23 cellular contexts compared by ENCODE assay signal in genomic region chr4:117957570-117957969, GRCh38.
"Had no signal": no experiment of that assay in that cellular context is flagged by ENCODE, and none has a peak within 500 bp of the region (broad histone marks: within the 10 kb centered on the region; RNA-seq: fewer than 3 reads in every experiment).

No MANE protein-coding gene starts in this region.

- H3K36me3 ChIP-seq: left lung, right lobe of liver, tibial artery had no signal

- H3K36me3 Mint-ChIP-seq: activated naive CD8-positive, alpha-beta T cell treated with anti-CD3 and anti-CD28 coated beads for 36 hours; naive thymus-derived CD4-positive, alpha-beta T cell had no signal

- H3K9me3 Mint-ChIP-seq: activated naive CD8-positive, alpha-beta T cell treated with anti-CD3 and anti-CD28 coated beads for 36 hours; stimulated activated naive CD8-positive, alpha-beta T cell treated with anti-CD3 and anti-CD28 coated beads, Interleukin-15, Interleukin-2, amounts not matched to agents 100 ng/mL and 50 ng/mL, for 24 hours had no signal

- H3K27me3 ChIP-seq: left lung, right lobe of liver, tibial artery had no signal

- H3K4me3 Mint-ChIP-seq: activated B cell treated with CpG ODN at 0.5 μM for 24 hours; activated CD4-positive, alpha-beta T cell treated with anti-CD3 and anti-CD28 coated beads for 36 hours; activated naive CD8-positive, alpha-beta T cell treated with anti-CD3 and anti-CD28 coated beads for 36 hours; activated T-cell treated with anti-CD3 and anti-CD28 coated beads, Interleukin-2, amount 50 U/mL, for 4 hours; naive thymus-derived CD4-positive, alpha-beta T cell; neural crest cell; stimulated activated naive CD8-positive, alpha-beta T cell treated with anti-CD3 and anti-CD28 coated beads, Interleukin-15, Interleukin-2, amounts not matched to agents 100 ng/mL and 50 ng/mL, for 24 hours had no signal

- ATAC-seq: activated CD4-positive, alpha-beta T cell treated with anti-CD3 and anti-CD28 coated beads for 36 hours; activated T-cell treated with anti-CD3 and anti-CD28 coated beads, Interleukin-2, amount 50 U/mL, for 4 hours; esophagus mucosa; left lung; naive thymus-derived CD4-positive, alpha-beta T cell; right lobe of liver had no signal

- H3K4me3 ChIP-seq: left lung, right lobe of liver, skin epidermis, tibial artery had no signal

- H3K27ac Mint-ChIP-seq: activated B cell treated with CpG ODN at 0.5 μM for 24 hours; activated CD4-positive, alpha-beta T cell treated with anti-CD3 and anti-CD28 coated beads for 36 hours; activated naive CD8-positive, alpha-beta T cell treated with anti-CD3 and anti-CD28 coated beads for 36 hours; naive thymus-derived CD4-positive, alpha-beta T cell; stimulated activated naive CD8-positive, alpha-beta T cell treated with anti-CD3 and anti-CD28 coated beads, Interleukin-15, Interleukin-2, amounts not matched to agents 100 ng/mL and 50 ng/mL, for 24 hours had no signal

- H3K27ac ChIP-seq: left lung, right lobe of liver, skin epidermis, tibial artery had no signal

- H3K4me1 ChIP-seq: left lung, right lobe of liver, tibial artery had no signal

- H3K4me1 Mint-ChIP-seq: activated CD4-positive, alpha-beta T cell treated with anti-CD3 and anti-CD28 coated beads for 36 hours; activated naive CD8-positive, alpha-beta T cell treated with anti-CD3 and anti-CD28 coated beads for 36 hours; naive thymus-derived CD4-positive, alpha-beta T cell; neural crest cell had no signal

- H3K27me3 Mint-ChIP-seq: activated B cell treated with CpG ODN at 0.5 μM for 24 hours; activated CD4-positive, alpha-beta T cell treated with anti-CD3 and anti-CD28 coated beads for 36 hours; activated naive CD8-positive, alpha-beta T cell treated with anti-CD3 and anti-CD28 coated beads for 36 hours; naive thymus-derived CD4-positive, alpha-beta T cell; stimulated activated naive CD8-positive, alpha-beta T cell treated with anti-CD3 and anti-CD28 coated beads, Interleukin-15, Interleukin-2, amounts not matched to agents 100 ng/mL and 50 ng/mL, for 24 hours had no signal

- H3K9me3 ChIP-seq: left lung, right lobe of liver, tibial artery had no signal

- DNase-seq: activated B cell treated with CpG ODN at 0.5 μM for 24 hours; activated CD4-positive, alpha-beta T cell treated with anti-CD3 and anti-CD28 coated beads for 36 hours; activated CD4-positive, alpha-beta T cell treated with anti-CD3 and anti-CD28 coated beads, Interleukin-2, amount 50 U/mL, for 4 hours; activated CD8-positive, alpha-beta memory T cell treated with anti-CD3 and anti-CD28 coated beads for 24 hours; activated CD8-positive, alpha-beta memory T cell treated with anti-CD3 and anti-CD28 coated beads, Interleukin-2, amount 50 U/mL, for 48 hours; activated naive CD4-positive, alpha-beta T cell treated with Interleukin-2 at 50 U/mL for 16 hours; activated naive CD8-positive, alpha-beta T cell treated with anti-CD3 and anti-CD28 coated beads for 36 hours; activated T-cell treated with anti-CD3 and anti-CD28 coated beads, Interleukin-2, amount 50 U/mL, for 4 hours; central memory CD4-positive, alpha-beta T cell; effector memory CD4-positive, alpha-beta T cell; foreskin melanocyte; kidney glomerular epithelial cell; left lung; naive thymus-derived CD4-positive, alpha-beta T cell; occipital lobe; right lobe of liver; stimulated activated CD4-positive, alpha-beta T cell treated with anti-CD3 and anti-CD28 coated beads, Interleukin-1b, Interleukin-23, amount 100 ng/mL, for 48 hours; substantia nigra; tibial artery had no signal
